Comparison of ENCODE assay signal across 19 cellular contexts in the genomic region with DNA sequence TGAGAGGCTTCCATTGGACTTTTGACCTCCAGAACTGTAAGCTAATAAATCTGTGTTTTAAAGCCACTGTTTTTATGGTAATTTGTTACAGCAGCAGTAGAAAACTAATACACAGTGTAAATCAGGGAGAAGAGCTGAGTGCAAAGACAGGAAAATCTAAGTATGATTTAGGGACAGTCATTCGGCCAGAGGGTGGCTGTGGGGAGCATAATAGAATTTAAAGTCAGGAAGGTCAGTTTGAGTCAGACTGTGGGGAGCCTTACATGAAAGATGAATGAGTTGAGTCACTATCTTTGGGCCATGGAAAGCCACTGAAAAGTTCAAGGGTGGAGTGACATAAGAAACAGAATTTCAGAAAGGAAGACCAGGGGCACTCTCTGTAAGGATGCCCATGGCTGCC. TPM values are rescaled to one million over a fixed set of nuclear protein-coding genes. Genes with fewer than 3 reads are reported as not detected.
DNase-seq lines count a peak whose midpoint lies in the region; ATAC-seq and TF ChIP-seq lines count a peak whose summit lies in the region.
"Had no signal": no experiment of that assay in that cellular context is flagged by ENCODE, and none has a peak within 500 bp of the region (broad histone marks: within the 10 kb centered on the region; RNA-seq: fewer than 3 reads in every experiment).

No MANE protein-coding gene starts in this region.

- DNase-seq in GM13977 (ENCODE audit: low spot score) (no peak), NCI-H82 treated with DMSO at 0.1 percent for 48 hours (lab: John Stamatoyannopoulos, UW; ENCODE audit: unreplicated experiment) (no peak), body of pancreas (no peak), NCI-H345 treated with DMSO at 0.1 percent for 48 hours (lab: John Stamatoyannopoulos, UW; ENCODE audit: unreplicated experiment) (no peak), 8988T (no peak)
- DNase-seq in activated T-cell treated with anti-CD3 and anti-CD28 coated beads, Interleukin-2, amount 50 U/mL, for 72 hours = peak; percentile 33 to 37
- DNase-seq: activated CD4-positive, CD25-positive, alpha-beta regulatory T cell treated with anti-CD3 and anti-CD28 coated beads, Interleukin-2, amount 50 U/mL, for 72 hours; activated naive CD4-positive, alpha-beta T cell treated with Interleukin-2 at 50 U/mL for 16 hours; CD4-positive, alpha-beta T cell; GDM1; left lung; natural killer cell; NCI-H187; right cardiac atrium; testis had no signal

- TF ChIP-seq CTCF in GM13977 (IDR thresholded peaks at IDR 0.05; ENCODE audit: extremely low read depth, insufficient read depth, missing control alignments) = peak; percentile 5
- no peak for TF ChIP-seq CTCF in body of pancreas (IDR thresholded peaks at IDR 0.05)

- no peak overlapping the region for H3K27ac ChIP-seq in body of pancreas
- H3K27ac ChIP-seq: left lung, testis had no signal

- in situ Hi-C loops in GM13977 (cut with MboI; ENCODE audit: low pct_unique_long_range_greater_than_20kb, low sequenced_read_pairs, unreplicated experiment) = loop anchor here (10.0 kb wide), 1 partner anchor 118 kb away; no protein-coding TSS in a partner anchor

- H3K27me3 Mint-ChIP-seq in activated T-cell treated with anti-CD3 and anti-CD28 coated beads, Interleukin-2, amount 50 U/mL, for 72 hours (ENCODE audit: low read depth) = no peaks in the 10 kb centered on the region
- H3K27me3 Mint-ChIP-seq: CD4-positive, alpha-beta T cell had no signal

- H3K4me1 Mint-ChIP-seq in activated T-cell treated with anti-CD3 and anti-CD28 coated beads, Interleukin-2, amount 50 U/mL, for 72 hours (ENCODE audit: low read depth) = peaks cover 21% of the 10 kb centered on the region
- H3K4me1 Mint-ChIP-seq: central memory CD8-positive, alpha-beta T cell; natural killer cell had no signal

- TF ChIP-seq POLR2A in body of pancreas (IDR thresholded peaks at IDR 0.05) = no peak

- intact Hi-C loops in body of pancreas (cut with DNase I) = no loop called here

- 67 to 74% methylated on average over 1 of the region's 1 CpG for WGBS in body of pancreas, 2 donors

- no peak overlapping the region for H3K4me3 ChIP-seq in body of pancreas
- H3K4me3 ChIP-seq: left lung, testis had no signal

- no peaks in the 10 kb centered on the region for H3K36me3 ChIP-seq in body of pancreas (replicated peaks in 1 of 2; ENCODE audit: insufficient read depth in 1 of 2, low read depth in 2 of 2)
- H3K36me3 ChIP-seq: left lung had no signal

- H3K27me3 ChIP-seq in body of pancreas = no peaks in the 10 kb centered on the region
- H3K27me3 ChIP-seq: testis had no signal

- H3K4me3 Mint-ChIP-seq in activated T-cell treated with anti-CD3 and anti-CD28 coated beads, Interleukin-2, amount 50 U/mL, for 72 hours = peak overlapping the region; percentile 2 to 14
- H3K4me3 Mint-ChIP-seq: CD4-positive, alpha-beta T cell; central memory CD8-positive, alpha-beta T cell; IgD-negative memory B cell; natural killer cell had no signal

- H3K9me3 Mint-ChIP-seq in activated T-cell treated with anti-CD3 and anti-CD28 coated beads, Interleukin-2, amount 50 U/mL, for 72 hours = no peaks in the 10 kb centered on the region
- H3K9me3 Mint-ChIP-seq: CD4-positive, alpha-beta T cell; central memory CD8-positive, alpha-beta T cell; IgD-negative memory B cell; natural killer cell had no signal

- H3K4me1 ChIP-seq in body of pancreas = no peaks in the 10 kb centered on the region
- H3K4me1 ChIP-seq: left lung, testis had no signal

- ATAC-seq in GM19035 (IDR thresholded peaks at IDR 0.05; ENCODE audit: unreplicated experiment) = peak; percentile 75
- peak; percentile 67 for ATAC-seq in HG02938 (IDR thresholded peaks at IDR 0.05; ENCODE audit: unreplicated experiment)
- peak; percentile 94 to 97 for ATAC-seq in activated T-cell treated with anti-CD3 and anti-CD28 coated beads, Interleukin-2, amount 50 U/mL, for 72 hours (replicated peaks in 1 of 2)
- ATAC-seq in body of pancreas = no peak
- ATAC-seq: left lung, natural killer cell, right cardiac atrium had no signal

- no peaks in the 10 kb centered on the region for H3K9me3 ChIP-seq in body of pancreas
- H3K9me3 ChIP-seq: left lung, testis had no signal

- H3K27ac Mint-ChIP-seq in activated T-cell treated with anti-CD3 and anti-CD28 coated beads, Interleukin-2, amount 50 U/mL, for 72 hours = no peak overlapping the region
- H3K27ac Mint-ChIP-seq: CD4-positive, alpha-beta T cell; IgD-negative memory B cell; natural killer cell had no signal

- H3K36me3 Mint-ChIP-seq in activated T-cell treated with anti-CD3 and anti-CD28 coated beads, Interleukin-2, amount 50 U/mL, for 72 hours (ENCODE audit: insufficient read depth in 2 of 2) = peaks cover 0 to 3% of the 10 kb centered on the region in 2 donors
- H3K36me3 Mint-ChIP-seq: IgD-negative memory B cell, natural killer cell had no signal

RNA-seq across cellular contexts. Expression of gene SSX2IP, which starts 52.4 kb away (rescaled TPM):
- total RNA-seq in activated T-cell treated with anti-CD3 and anti-CD28 coated beads, Interleukin-2, amount 50 U/mL, for 72 hours = 10 to 100 TPM in 1 of 2 donors, 1 to 10 TPM in 1; 8.5 to 13.8 TPM
- 1 to 10 TPM; 4.6 to 6.0 TPM for total RNA-seq in body of pancreas

Comparison
In these comparisons a context has a peak if more than half of its experiments do, and no peak if none do; other contexts are left out.
1. DNase-seq: peak in activated T-cell treated with anti-CD3 and anti-CD28 coated beads, Interleukin-2, amount 50 U/mL, for 72 hours (2 of 2); none in GM13977 (single experiment), NCI-H82 treated with DMSO at 0.1 percent for 48 hours (single experiment), body of pancreas (0 of 4), NCI-H345 treated with DMSO at 0.1 percent for 48 hours (single experiment) and 8988T (single experiment).